Comparison of ENCODE assay signal across 21 cellular contexts in the genomic region with DNA sequence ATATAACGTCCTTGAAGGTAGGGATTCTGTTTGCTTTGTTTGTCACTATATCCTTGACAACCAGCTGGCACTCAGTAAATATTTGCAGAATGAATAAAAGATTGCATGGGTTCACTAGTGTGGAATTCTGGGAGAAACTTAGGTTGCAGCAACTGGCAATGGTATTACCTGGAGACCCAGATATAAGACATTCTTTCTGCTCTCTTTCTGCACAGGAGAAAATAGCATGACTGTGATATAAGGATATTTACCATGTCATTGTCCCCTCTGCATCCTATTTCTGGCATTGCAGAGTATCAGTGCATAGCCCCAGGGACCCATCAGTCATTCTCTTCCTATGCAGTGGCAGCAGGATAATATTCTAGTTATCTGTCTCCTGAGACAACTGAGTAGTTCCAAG.
A peak's percentile ranks its signal among the peaks of the same experiment; 100 is the strongest.
DNase-seq lines count a peak whose midpoint lies in the region; ATAC-seq, FAIRE-seq and TF ChIP-seq lines count a peak whose summit lies in the region.
"Had no signal": no experiment of that assay in that cellular context is flagged by ENCODE, and none has a peak within 500 bp of the region (broad histone marks: within the 10 kb centered on the region; RNA-seq: fewer than 3 reads in every experiment).

No MANE protein-coding gene starts in this region.

- H3K27ac Mint-ChIP-seq in T-cell = no peak overlapping the region
- H3K27ac Mint-ChIP-seq: CD4-positive, alpha-beta memory T cell had no signal

- FAIRE-seq in bronchial epithelial cell (lab: Jason Lieb, UNC) = no peak
- FAIRE-seq: A549, H54, HepG2 had no signal

- H3K9me3 Mint-ChIP-seq in T-cell = peaks cover 0 to 8% (median 7%) of the 10 kb centered on the region in 3 donors

- H3K4me3 ChIP-seq in bronchial epithelial cell (ENCODE audit: low read depth, low read length) = no peak overlapping the region
- H3K4me3 ChIP-seq: A549, BLaER1 had no signal

- DNase-seq in NCI-H345 (lab: John Stamatoyannopoulos, UW) (peak; percentile 20), NCI-H345 treated with DMSO at 0.1 percent for 48 hours (lab: John Stamatoyannopoulos, UW; ENCODE audit: unreplicated experiment) (no peak), NCI-H2029 treated with DMSO at 0.1 percent for 48 hours (lab: John Stamatoyannopoulos, UW) (peak; percentile 13), bronchial epithelial cell (ENCODE audit: low read depth) (peak; percentile 3), renal cortical epithelial cell (ENCODE audit: low read depth) (peak; percentile 9), T-cell (no peak), NCI-H2107 (lab: John Stamatoyannopoulos, UW) (no peak)
- DNase-seq: CD4-positive, alpha-beta memory T cell; DMS79; KBM-7; MV-4-11; NCI-H187 treated with DMSO at 0.1 percent for 48 hours; NCI-H526 treated with DMSO at 0.1 percent for 48 hours; RPMI8226; SIG-M5; T-helper 1 cell had no signal

- no peaks in the 10 kb centered on the region for H3K27me3 Mint-ChIP-seq in T-cell
- H3K27me3 Mint-ChIP-seq: CD4-positive, alpha-beta memory T cell had no signal

- CTCF ChIA-PET in T-cell (lab: Charles Lee) = no interaction called here

- no peak overlapping the region for H3K4me3 Mint-ChIP-seq in T-cell
- H3K4me3 Mint-ChIP-seq: CD4-positive, alpha-beta memory T cell had no signal

- no peaks in the 10 kb centered on the region for H3K27me3 ChIP-seq in bronchial epithelial cell (ENCODE audit: control insufficient read depth, insufficient read depth, low read length)
- H3K27me3 ChIP-seq: BLaER1 had no signal

- no peak for ATAC-seq in T-cell (replicated peaks in 1 of 4)
- ATAC-seq: A549, HepG2, SK-N-SH treated with all-trans-retinoic acid at 6 μM for 48 hours had no signal

- no peaks in the 10 kb centered on the region for H3K4me1 Mint-ChIP-seq in T-cell
- H3K4me1 Mint-ChIP-seq: CD4-positive, alpha-beta memory T cell had no signal

- no peaks in the 10 kb centered on the region for H3K36me3 ChIP-seq in bronchial epithelial cell (ENCODE audit: control insufficient read depth, insufficient read depth, low read length)
- H3K36me3 ChIP-seq: BLaER1 had no signal

- TF ChIP-seq CTCF in bronchial epithelial cell (IDR thresholded peaks at IDR 0.05; ENCODE audit: insufficient read depth, low read length, severe bottlenecking) = no peak

- POLR2A ChIA-PET in T-cell (lab: Charles Lee) = no interaction called here

- H3K36me3 Mint-ChIP-seq in T-cell = no peaks in the 10 kb centered on the region
- H3K36me3 Mint-ChIP-seq: CD4-positive, alpha-beta memory T cell had no signal

Comparison
In these comparisons a context has a peak if more than half of its experiments do, and no peak if none do; other contexts are left out.
1. DNase-seq: peak in NCI-H345 (single experiment), NCI-H2029 treated with DMSO at 0.1 percent for 48 hours (single experiment), bronchial epithelial cell (single experiment) and renal cortical epithelial cell (single experiment); none in NCI-H345 treated with DMSO at 0.1 percent for 48 hours (single experiment), T-cell (0 of 34) and NCI-H2107 (single experiment).